ENCODE assay signal across 8 cellular contexts in genomic region chr3:148809835-148810234, GRCh38. TPM values are rescaled to one million over a fixed set of nuclear protein-coding genes. Genes with fewer than 3 reads are reported as not detected.
"Had no signal": no experiment of that assay in that cellular context is flagged by ENCODE, and none has a peak within 500 bp of the region (broad histone marks: within the 10 kb centered on the region; RNA-seq: fewer than 3 reads in every experiment).

No MANE protein-coding gene starts in this region.

- DNase-seq: GDM1, GF-D8 had no signal

- H3K4me3 ChIP-seq: GM12878 had no signal

- FAIRE-seq: G401.6, GM12878, GM12891, GM12892, GM18507, GM19239 had no signal

- ATAC-seq: GM12878 had no signal

RNA-seq across cellular contexts. Expression of gene CPB1, which starts 17.8 kb away (rescaled TPM):
- polyA plus RNA-seq: GM12878 had no signal

RNA-seq across cellular contexts. Expression of gene CPA3, which starts 55.3 kb away (rescaled TPM):
- total RNA-seq: GM12878 had no signal
- polyA plus RNA-seq: GM12878 had no signal
